ENCODE assay signal across 8 cellular contexts in genomic region chr5:134503088-134503936, GRCh38. TPM values are rescaled to one million over a fixed set of nuclear protein-coding genes. Genes with fewer than 3 reads are reported as not detected.
DNase-seq lines count a peak whose midpoint lies in the region; ATAC-seq, FAIRE-seq and TF ChIP-seq lines count a peak whose summit lies in the region.

No MANE protein-coding gene starts in this region.

- POLR2A ChIA-PET in AG04450 (lab: Yijun Ruan, JAX): interaction anchor here (0.6 to 1.2 kb wide), 6 partner anchors 9 to 132 kb away, joined by 4 to 14 read pairs (median 6); partner anchors contain the start of gene UBE2B

- H3K27ac ChIP-seq in AG04450 (ENCODE audit: low read depth, low read length): peak overlapping the region; percentile 98
- peak overlapping the region; percentile 76 for H3K27ac ChIP-seq in astrocyte (ENCODE audit: low read depth, low read length)
- H3K27ac ChIP-seq in keratinocyte (ENCODE audit: control insufficient read depth, insufficient read depth, low read length): peak overlapping the region; percentile 77

- H3K27ac Mint-ChIP-seq in T-helper 17 cell (peak overlapping the region; percentile 94), astrocyte (ENCODE audit: unreplicated experiment) (peak overlapping the region; percentile 93)

- H3K27me3 Mint-ChIP-seq in T-helper 17 cell: no peaks in the 10 kb centered on the region
- H3K27me3 Mint-ChIP-seq in astrocyte (ENCODE audit: low read depth, unreplicated experiment): no peaks in the 10 kb centered on the region

- H3K9me1 ChIP-seq in keratinocyte (ENCODE audit: control insufficient read depth, extremely low read depth, insufficient read depth, low read length): no peaks in the 10 kb centered on the region

- H2AFZ ChIP-seq in astrocyte (ENCODE audit: low read depth, low read length): peak overlapping the region; percentile 25
- H2AFZ ChIP-seq in keratinocyte (ENCODE audit: control insufficient read depth, low read length): no peak overlapping the region

- DNase-seq in AG04450 (ENCODE audit: low read depth, low spot score): peak; percentile 88
- peak in 1 of 3 donors; percentile 26 for DNase-seq in T-helper 17 cell
- peak; percentile 99 for DNase-seq in astrocyte (ENCODE audit: low read depth)
- DNase-seq in keratinocyte (ENCODE audit: low read depth, low spot score): peak; percentile 85
- peak; percentile 66 for DNase-seq in stimulated activated CD4-positive, alpha-beta T cell treated with anti-CD3 and anti-CD28 coated beads, Interleukin-2, amount 100 ng/mL, for 48 hours
- DNase-seq in G401 (ENCODE audit: low spot score): no peak

- H3K9me3 Mint-ChIP-seq in astrocyte (ENCODE audit: unreplicated experiment): no peaks in the 10 kb centered on the region

- TF ChIP-seq CTCF in AG04450 (IDR thresholded peaks at IDR 0.05; ENCODE audit: low read depth, low read length) (no peak), astrocyte (IDR thresholded peaks at IDR 0.05; ENCODE audit: insufficient read depth, low read depth, low read length) (no peak), keratinocyte (optimal IDR thresholded peaks at IDR 0.05 in 1 of 3, IDR thresholded peaks at IDR 0.05 in 1 of 3, conservative IDR thresholded peaks at IDR 0.05 in 1 of 3; ENCODE audit: extremely low read depth in 1 of 3, insufficient read depth in 2 of 3, low read length in 3 of 3) (no peak)

- H3K4me3 Mint-ChIP-seq in T-helper 17 cell: peak overlapping the region; percentile 65
- no peak overlapping the region for H3K4me3 Mint-ChIP-seq in astrocyte (ENCODE audit: unreplicated experiment)

- no peaks in the 10 kb centered on the region for H3K79me2 ChIP-seq in astrocyte (ENCODE audit: insufficient read depth, low read length)
- H3K79me2 ChIP-seq in keratinocyte (ENCODE audit: control insufficient read depth, insufficient read depth, low read length): no peaks in the 10 kb centered on the region

- dilution Hi-C loops in keratinocyte (cut with MboI; ENCODE audit: extremely low pct_ligation_motif_present, low sequenced_read_pairs): no loop called here

- H3K9me3 ChIP-seq in AG04450 (ENCODE audit: control insufficient read depth, insufficient read depth, low read length) (peaks cover 3% of the 10 kb centered on the region; the same call in 1 of the 2 replicates), T-helper 17 cell (ENCODE audit: control insufficient read depth, low read length, poor library complexity, severe bottlenecking) (no peaks in the 10 kb centered on the region), astrocyte (ENCODE audit: insufficient read depth, low read depth, low read length) (no peaks in the 10 kb centered on the region), keratinocyte (ENCODE audit: control insufficient read depth, low read depth, low read length) (no peaks in the 10 kb centered on the region)

- CTCF ChIA-PET in AG04450 (lab: Charles Lee): interaction anchor here (1.0 to 1.4 kb wide), 3 partner anchors 24 to 119 kb away, joined by 3 to 7 read pairs (median 6); no protein-coding TSS in a partner anchor

- H3K36me3 Mint-ChIP-seq in T-helper 17 cell (ENCODE audit: low read depth) (no peaks in the 10 kb centered on the region), astrocyte (ENCODE audit: low read depth, unreplicated experiment) (no peaks in the 10 kb centered on the region)

- FAIRE-seq in astrocyte (lab: Jason Lieb, UNC) (peak; percentile 32), keratinocyte (lab: Jason Lieb, UNC) (peak; percentile 93)

- H3K9ac ChIP-seq in astrocyte (ENCODE audit: low read length): peak overlapping the region; percentile 66
- H3K9ac ChIP-seq in keratinocyte (ENCODE audit: control insufficient read depth, extremely low read depth, insufficient read depth, low read length): peak overlapping the region; percentile 54

- H3K4me2 ChIP-seq in astrocyte (ENCODE audit: low read length) (peak overlapping the region; percentile 59), keratinocyte (ENCODE audit: control insufficient read depth, extremely low read depth, insufficient read depth, low read depth, low read length) (peak overlapping the region; percentile 81)

- H3K36me3 ChIP-seq in astrocyte (ENCODE audit: insufficient read depth, low read length): no peaks in the 10 kb centered on the region
- H3K36me3 ChIP-seq in keratinocyte (ENCODE audit: control insufficient read depth in 2 of 2, extremely low read depth in 1 of 2, insufficient read depth in 2 of 2, low read length in 2 of 2): no peaks in the 10 kb centered on the region

- ATAC-seq in GM19372 (IDR thresholded peaks at IDR 0.05; ENCODE audit: low read depth, unreplicated experiment) (peak; percentile 68), HG03520 (IDR thresholded peaks at IDR 0.05; ENCODE audit: unreplicated experiment) (peak; percentile 73), T-helper 17 cell (peak; percentile 84)

- H3K4me1 ChIP-seq in astrocyte (ENCODE audit: insufficient read depth, low read length): peaks cover 18% of the 10 kb centered on the region
- H3K4me1 ChIP-seq in keratinocyte (ENCODE audit: control insufficient read depth, extremely low read depth, insufficient read depth, low read length): peaks cover 52% of the 10 kb centered on the region

- H3K4me1 Mint-ChIP-seq in T-helper 17 cell (peaks cover 23% of the 10 kb centered on the region), astrocyte (ENCODE audit: low read depth, unreplicated experiment) (peaks cover 17% of the 10 kb centered on the region)

- H4K20me1 ChIP-seq in astrocyte (ENCODE audit: insufficient read depth, low read length) (no peaks in the 10 kb centered on the region), keratinocyte (ENCODE audit: control insufficient read depth, extremely low read depth, insufficient read depth, low read length) (no peaks in the 10 kb centered on the region)

- H3K27me3 ChIP-seq in AG04450 (ENCODE audit: control insufficient read depth, insufficient read depth, low read length) (no peaks in the 10 kb centered on the region), astrocyte (ENCODE audit: insufficient read depth, low read length) (no peaks in the 10 kb centered on the region), keratinocyte (ENCODE audit: control insufficient read depth, extremely low read depth, insufficient read depth, low read length) (no peaks in the 10 kb centered on the region)

- no peak overlapping the region for H3K4me3 ChIP-seq in AG04450 (ENCODE audit: low read depth, low read length)
- no peak overlapping the region for H3K4me3 ChIP-seq in astrocyte (ENCODE audit: insufficient read depth, low read depth, low read length)
- H3K4me3 ChIP-seq in keratinocyte (ENCODE audit: control insufficient read depth in 2 of 3, extremely low read depth in 1 of 3, insufficient read depth in 2 of 3, low read depth in 1 of 3, low read length in 3 of 3): peak overlapping the region in 2 of 3 experiments; percentile 30 to 46

- in situ Hi-C loops in G401 (cut with HindIII; ENCODE audit: low sequenced_read_pairs): no loop called here

RNA-seq across cellular contexts. Expression of gene JADE2, which starts 22.2 kb away (rescaled TPM):
- polyA plus RNA-seq in AG04450 (2011; rRNA removed) (12.4 and 13.2 TPM in 2 replicates), keratinocyte (8.4 to 15.5 TPM (median 11.1 TPM) in 3 replicates)
- 31.0 and 32.7 TPM in 2 replicates for polyA minus RNA-seq in AG04450 (2011; rRNA and poly(A)+ RNA removed)
- total RNA-seq in T-helper 17 cell (100 to 1,000 TPM; 129 to 138 TPM), astrocyte (25.3 and 30.3 TPM in 2 replicates)
- 3.3 TPM for polyA plus RNA-seq in keratinocyte (2011; ENCODE audit: low read depth)
- polyA plus RNA-seq in keratinocyte (2011; cell fraction: cytosol; rRNA removed): 6.2 and 10.7 TPM in 2 replicates
- 13.5 and 16.0 TPM in 2 replicates for polyA plus RNA-seq in keratinocyte (2011; cell fraction: nucleus; rRNA removed)
- polyA plus RNA-seq in keratinocyte (2012; ENCODE audit: low replicate concordance): 3.0 and 18.5 TPM in 2 replicates
- 16.5 to 42.2 TPM (median 27.7 TPM) in 3 replicates for polyA minus RNA-seq in keratinocyte
- 25.3 TPM for polyA minus RNA-seq in keratinocyte (2011; cell fraction: cytosol; rRNA and poly(A)+ RNA removed)
- 19.3 and 20.4 TPM in 2 replicates for polyA minus RNA-seq in keratinocyte (2011; cell fraction: nucleus; rRNA and poly(A)+ RNA removed)
- total RNA-seq in G401 (2014; rRNA removed; shearing (Covaris generic)): 24.4 and 25.8 TPM in 2 replicates

Comparison
In these comparisons a context has a peak if more than half of its experiments do, and no peak if none do; other contexts are left out.
1. H3K4me3 ChIP-seq: peak in keratinocyte (2 of 3); none in AG04450 (single experiment) and astrocyte (single experiment).
2. Peak in every context shown above with its lines, with median percentiles within 50 percentile points of each other: H3K27ac ChIP-seq and ATAC-seq.